ENCODE assay signal across 6 cellular contexts in genomic region chr16:88651276-88651988, GRCh38. TPM values are rescaled to one million over a fixed set of nuclear protein-coding genes. Genes with fewer than 3 reads are reported as not detected.
DNase-seq lines count a peak whose midpoint lies in the region; ATAC-seq and TF ChIP-seq lines count a peak whose summit lies in the region.

No MANE protein-coding gene starts in this region.

- peak overlapping the region; percentile 93 for H3K4me3 Mint-ChIP-seq in activated B cell treated with CpG ODN at 0.5 μM for 24 hours

- POLR2A ChIA-PET in GM10248 (lab: Yijun Ruan, JAX) = interaction anchor here (0.8 kb wide), 1 partner anchor 11 kb away, joined by 3 read pairs; the partner anchor contains the start of gene MVD
- POLR2A ChIA-PET in activated B cell treated with CpG ODN at 0.5 μM for 24 hours (lab: Charles Lee) = interaction anchor here (0.6 to 6.4 kb wide), 13 partner anchors 9 to 205 kb away, joined by 3 to 102 read pairs (median 5); partner anchors contain the start of genes GALNS, IL17C, MVD and TRAPPC2L

- intact Hi-C loops in activated B cell treated with CpG ODN at 0.5 μM for 24 hours (cut with micrococcal nuclease) = loop anchor here (1.0 to 5.0 kb wide), 15 partner anchors 11 to 701 kb away; partner anchors contain the start of genes BANP, CDT1, CTU2 and GALNS

- H3K4me3 ChIP-seq in foreskin fibroblast (ENCODE audit: low read depth in 1 of 2, low read length in 2 of 2) = peak overlapping the region; percentile 63 to 86

- DNase-seq in GM10248 (ENCODE audit: extremely low spot score) = peak; percentile 93
- peak; percentile 93 for DNase-seq in activated B cell treated with CpG ODN at 0.5 μM for 24 hours
- peak; percentile 22 to 25 for DNase-seq in foreskin fibroblast
- DNase-seq in stimulated activated CD4-positive, alpha-beta T cell treated with anti-CD3 and anti-CD28 coated beads, Interleukin-4, amount 100 ng/mL, for 1 hour = peak; percentile 69
- no peak for DNase-seq in SIG-M5 (lab: John Stamatoyannopoulos, UW)

- H3K36me3 Mint-ChIP-seq in activated B cell treated with CpG ODN at 0.5 μM for 24 hours (ENCODE audit: low read depth) = peaks cover 39% of the 10 kb centered on the region

- H3K4me1 Mint-ChIP-seq in activated B cell treated with CpG ODN at 0.5 μM for 24 hours = peaks cover 44% of the 10 kb centered on the region

- CTCF ChIA-PET in GM10248 (lab: Yijun Ruan, JAX) = interaction anchor here (0.8 to 0.9 kb wide), 2 partner anchors 12 to 14 kb away, joined by 3 to 4 read pairs; partner anchors contain the start of gene IL17C
- CTCF ChIA-PET in activated B cell treated with CpG ODN at 0.5 μM for 24 hours (lab: Charles Lee) = interaction anchor here (0.8 to 1.2 kb wide), 2 partner anchors 18 to 57 kb away, joined by 3 read pairs; no protein-coding TSS in a partner anchor

- no peak for TF ChIP-seq CTCF in GM10248 (IDR thresholded peaks at IDR 0.05; ENCODE audit: control extremely low read depth, extremely low read depth, low read depth, missing control alignments)
- no peak for TF ChIP-seq CTCF in activated B cell treated with CpG ODN at 0.5 μM for 24 hours (IDR thresholded peaks at IDR 0.05)
- no peak for TF ChIP-seq CTCF in foreskin fibroblast (IDR thresholded peaks at IDR 0.05; ENCODE audit: low read depth, low read length)

- peak overlapping the region; percentile 93 for H3K27ac Mint-ChIP-seq in activated B cell treated with CpG ODN at 0.5 μM for 24 hours

- H3K27me3 Mint-ChIP-seq in activated B cell treated with CpG ODN at 0.5 μM for 24 hours = no peaks in the 10 kb centered on the region

- ATAC-seq in HG02943 (IDR thresholded peaks at IDR 0.05; ENCODE audit: low read depth, unreplicated experiment) (peak; percentile 74), activated B cell treated with CpG ODN at 0.5 μM for 24 hours (ENCODE audit: low read depth) (peak; percentile 85)

- no peaks in the 10 kb centered on the region for H3K9me3 Mint-ChIP-seq in activated B cell treated with CpG ODN at 0.5 μM for 24 hours

RNA-seq across cellular contexts. Expression of gene CYBA, which starts 0.6 kb away (rescaled TPM):
- total RNA-seq in activated B cell treated with CpG ODN at 0.5 μM for 24 hours = 432 and 456 TPM in 2 replicates

RNA-seq across cellular contexts. Expression of gene MVD, which starts 11.5 kb away (rescaled TPM):
- total RNA-seq in activated B cell treated with CpG ODN at 0.5 μM for 24 hours = 115 and 140 TPM in 2 replicates

RNA-seq across cellular contexts. Expression of gene IL17C, which starts 13.1 kb away (rescaled TPM):
- total RNA-seq in activated B cell treated with CpG ODN at 0.5 μM for 24 hours = 0.34 and 0.69 TPM in 2 replicates

RNA-seq across cellular contexts. Expression of gene SNAI3, which starts 34.9 kb away (rescaled TPM):
- 1.5 and 2.7 TPM in 2 replicates for total RNA-seq in activated B cell treated with CpG ODN at 0.5 μM for 24 hours

RNA-seq across cellular contexts. Expression of gene RNF166, which starts 54.8 kb away (rescaled TPM):
- 31.0 and 45.3 TPM in 2 replicates for total RNA-seq in activated B cell treated with CpG ODN at 0.5 μM for 24 hours
